ENCODE assay signal across 8 cellular contexts in the genomic region with DNA sequence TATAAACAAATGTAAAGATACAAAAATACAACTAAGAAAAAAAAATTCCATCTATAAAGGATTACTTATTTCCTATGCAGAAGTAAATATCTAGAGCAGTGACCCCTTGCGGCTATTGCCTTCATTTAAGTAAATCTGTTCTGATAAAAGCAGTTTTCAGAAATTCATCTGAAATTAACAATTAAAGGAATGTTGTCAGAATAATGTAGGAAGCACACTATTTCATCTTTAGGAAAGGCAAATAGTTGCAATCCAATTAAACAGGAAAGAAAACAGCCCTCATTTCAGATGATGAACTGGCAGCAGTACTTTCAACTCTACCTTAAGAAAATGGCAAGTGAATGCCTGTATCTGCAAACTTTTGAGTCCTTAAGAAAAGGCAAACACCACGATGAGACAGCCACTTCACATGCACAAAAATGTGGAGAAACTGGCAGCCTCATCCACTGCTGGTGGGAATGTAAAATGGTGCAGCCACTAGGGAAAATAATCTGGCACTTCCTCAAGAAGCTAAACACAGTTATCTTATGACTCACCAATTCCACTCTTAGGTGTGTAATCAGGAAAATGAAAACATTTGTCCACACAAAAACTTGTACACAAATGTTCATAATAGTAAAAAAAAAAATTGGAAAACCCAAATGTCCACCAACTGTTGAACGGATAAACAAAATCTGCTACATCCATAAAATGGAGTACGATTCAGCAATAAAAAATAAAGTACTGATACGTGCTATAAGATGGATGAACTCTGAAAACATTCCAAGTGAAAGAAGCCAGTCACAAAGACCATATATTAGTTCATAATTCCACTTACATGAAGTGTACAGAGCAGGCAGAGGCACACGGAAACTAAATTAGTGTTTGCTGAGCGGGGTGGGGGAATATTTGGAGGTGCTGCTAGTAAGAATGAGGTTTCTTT. TPM values are rescaled to one million over a fixed set of nuclear protein-coding genes. Genes with fewer than 3 reads are reported as not detected.
DNase-seq lines count a peak whose midpoint lies in the region; ATAC-seq and TF ChIP-seq lines count a peak whose summit lies in the region.

No MANE protein-coding gene starts in this region.

- no peak overlapping the region for H2AFZ ChIP-seq in GM23248

- DNase-seq in BE2C = peak; percentile 24
- DNase-seq in GM23248 = peak; percentile 95
- DNase-seq in T-helper 2 cell treated with Interferon-gamma antibody and Interleukin-4, amounts not matched to agents 5 μg/mL and 100 μg/mL, for 36 hours (ENCODE audit: low spot score) = no peak
- peak in 1 of 3 donors; percentile 30 for DNase-seq in right cardiac atrium
- no peak for DNase-seq in KG1 (lab: John Stamatoyannopoulos, UW)
- no peak for DNase-seq in NCI-H526 treated with DMSO at 0.1 percent for 48 hours (lab: John Stamatoyannopoulos, UW)

- peaks cover 35% of the 10 kb centered on the region for H3K36me3 Mint-ChIP-seq in T-helper 2 cell treated with Interferon-gamma antibody and Interleukin-4, amounts not matched to agents 5 μg/mL and 100 μg/mL, for 36 hours (ENCODE audit: low read depth)

- H3K4me3 ChIP-seq in BE2C (ENCODE audit: low read depth, low read length) = peak overlapping the region; percentile 74
- H3K4me3 ChIP-seq in GM23248 = peak overlapping the region; percentile 96
- H3K4me3 ChIP-seq in right cardiac atrium (ENCODE audit: low read length) = peak overlapping the region; percentile 90
- peak overlapping the region; percentile 42 to 75 (median 67) for H3K4me3 ChIP-seq in skin epidermis

- H3K9me3 Mint-ChIP-seq in T-helper 2 cell treated with Interferon-gamma antibody and Interleukin-4, amounts not matched to agents 5 μg/mL and 100 μg/mL, for 36 hours = no peaks in the 10 kb centered on the region

- H3K4me3 Mint-ChIP-seq in T-helper 2 cell treated with Interferon-gamma antibody and Interleukin-4, amounts not matched to agents 5 μg/mL and 100 μg/mL, for 36 hours = no peak overlapping the region

- H3K36me3 ChIP-seq in BE2C (peaks cover 41% of the 10 kb centered on the region), GM23248 (ENCODE audit: low read depth) (peaks cover 28% of the 10 kb centered on the region)

- peak overlapping the region; percentile 99 for H3K9ac ChIP-seq in GM23248

- in situ Hi-C loops in GM23248 (cut with MboI) = no loop called here

- H4K20me1 ChIP-seq in GM23248 (ENCODE audit: insufficient read depth) = no peaks in the 10 kb centered on the region

- no peaks in the 10 kb centered on the region for H3K4me1 ChIP-seq in BE2C
- peaks cover 20% of the 10 kb centered on the region for H3K4me1 ChIP-seq in GM23248 (ENCODE audit: insufficient read depth)
- no peaks in the 10 kb centered on the region for H3K4me1 ChIP-seq in right cardiac atrium (ENCODE audit: control insufficient read depth, insufficient read depth, low read length)

- peak overlapping the region; percentile 93 for H3K4me2 ChIP-seq in GM23248 (ENCODE audit: unreplicated experiment)

- peaks cover 83% of the 10 kb centered on the region for H3K79me2 ChIP-seq in GM23248 (ENCODE audit: insufficient read depth)

- TF ChIP-seq CTCF in BE2C (IDR thresholded peaks at IDR 0.05; ENCODE audit: low read depth, low read length) = peak; percentile 56

- peak overlapping the region; percentile 100 for H3K27ac ChIP-seq in GM23248
- no peak overlapping the region for H3K27ac ChIP-seq in right cardiac atrium (ENCODE audit: low read length)
- peak overlapping the region in 15 of 21 experiments; percentile 1 to 100 (median 98) for H3K27ac ChIP-seq in skin epidermis

- peak overlapping the region; percentile 66 for H3K27ac Mint-ChIP-seq in T-helper 2 cell treated with Interferon-gamma antibody and Interleukin-4, amounts not matched to agents 5 μg/mL and 100 μg/mL, for 36 hours

- H3K27me3 ChIP-seq in BE2C (no peaks in the 10 kb centered on the region), GM23248 (replicated peaks; ENCODE audit: insufficient read depth) (no peaks in the 10 kb centered on the region), right cardiac atrium (ENCODE audit: control insufficient read depth, insufficient read depth) (no peaks in the 10 kb centered on the region)

- no peaks in the 10 kb centered on the region for H3K9me2 ChIP-seq in GM23248 (ENCODE audit: insufficient read depth)

- H3F3A ChIP-seq in GM23248 (ENCODE audit: insufficient read depth) = peaks cover 45% of the 10 kb centered on the region

- H3K27me3 Mint-ChIP-seq in T-helper 2 cell treated with Interferon-gamma antibody and Interleukin-4, amounts not matched to agents 5 μg/mL and 100 μg/mL, for 36 hours (ENCODE audit: low read depth) = no peaks in the 10 kb centered on the region

- 39 to 41% methylated on average over 7 of the region's 7 CpGs for WGBS in GM23248 (ENCODE audit: low coverage in 1 of 2, low lambda C conversion rate in 2 of 2, missing lambda C conversion rate in 2 of 2), 2 experiments
- 41% methylated on average over 7 of the region's 7 CpGs for WGBS in right cardiac atrium

- intact Hi-C loops in right cardiac atrium (cut with DNase I) = loop anchor here in 2 of 4 donors (5.0 to 10.0 kb wide), 3 partner anchors 114 to 534 kb away; partner anchors contain the start of gene LIN54 (in 2 of the 2)

- ATAC-seq in right cardiac atrium (no peak), GM18907 (IDR thresholded peaks at IDR 0.05; ENCODE audit: unreplicated experiment) (no peak)

- H3K9me3 ChIP-seq in BE2C (no peaks in the 10 kb centered on the region), GM23248 (ENCODE audit: low read depth) (no peaks in the 10 kb centered on the region), right cardiac atrium (ENCODE audit: control insufficient read depth, low read length) (no peaks in the 10 kb centered on the region)

- peaks cover 33% of the 10 kb centered on the region for H3K4me1 Mint-ChIP-seq in T-helper 2 cell treated with Interferon-gamma antibody and Interleukin-4, amounts not matched to agents 5 μg/mL and 100 μg/mL, for 36 hours (ENCODE audit: low read depth)

RNA-seq across cellular contexts. Expression of gene THAP9, which starts 2.0 kb away (rescaled TPM):
- 3.0 TPM for polyA plus RNA-seq in BE2C (2012; ENCODE audit: insufficient read depth, insufficient read length, low read depth)
- total RNA-seq in GM23248 (2014; rRNA removed; shearing (Covaris generic)) = 1.6 and 3.9 TPM in 2 replicates
- polyA plus RNA-seq in GM23248 (2016; fragmentation: Nextera tagmentation; extraction: Ambion mirVana) (1.3 and 2.0 TPM in 2 replicates), right cardiac atrium (2.6 TPM)
- total RNA-seq in right cardiac atrium = 1 to 10 TPM; 3.2 to 6.3 (median 3.7) TPM

RNA-seq across cellular contexts. Expression of gene SEC31A, which starts 7.6 kb away (rescaled TPM):
- 105 TPM for polyA plus RNA-seq in BE2C (2012; ENCODE audit: insufficient read depth, insufficient read length, low read depth)
- total RNA-seq in GM23248 (2014; rRNA removed; shearing (Covaris generic)) = 308 and 357 TPM in 2 replicates
- polyA plus RNA-seq in GM23248 (2016; fragmentation: Nextera tagmentation; extraction: Ambion mirVana) (314 and 315 TPM in 2 replicates), right cardiac atrium (87.3 TPM)
- total RNA-seq in right cardiac atrium = 100 to 1,000 TPM; 107 to 156 (median 128) TPM

Comparison
In these comparisons a context has a peak if more than half of its experiments do, and no peak if none do; other contexts are left out.
1. DNase-seq: peak in BE2C (single experiment) and GM23248 (single experiment); none in T-helper 2 cell treated with Interferon-gamma antibody and Interleukin-4, amounts not matched to agents 5 μg/mL and 100 μg/mL, for 36 hours (single experiment), KG1 (single experiment) and NCI-H526 treated with DMSO at 0.1 percent for 48 hours (single experiment).
2. Peak in every context shown above with its lines, with median percentiles within 50 percentile points of each other: H3K4me3 ChIP-seq.